ENCODE assay signal across 2 cellular contexts in the genomic region with DNA sequence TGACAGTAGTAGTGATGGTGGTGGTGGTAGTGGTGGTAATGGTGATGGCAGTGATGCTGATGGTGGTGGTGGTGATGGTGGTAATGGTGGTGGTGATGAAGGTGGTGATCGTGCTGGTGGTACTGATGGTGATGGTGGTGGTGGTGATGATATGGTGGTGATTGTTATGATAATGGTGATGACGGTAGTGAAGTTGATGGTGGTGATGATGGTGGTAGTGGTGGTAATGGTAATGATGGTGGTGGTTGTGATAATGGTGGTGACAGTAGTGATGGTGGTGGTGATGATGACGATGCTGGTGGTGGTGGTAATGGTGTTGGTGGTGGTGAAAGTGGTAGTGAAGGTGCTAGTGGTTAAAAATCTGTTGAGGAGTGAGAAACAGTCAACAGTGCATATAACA.
TF ChIP-seq lines count a peak whose summit lies in the region.

No MANE protein-coding gene starts in this region.

TF ChIP-seq in HepG2, 621 proteins besides CTCF, POLR2A, EP300 and RAD21:
- TF ChIP-seq, protein P1, sequence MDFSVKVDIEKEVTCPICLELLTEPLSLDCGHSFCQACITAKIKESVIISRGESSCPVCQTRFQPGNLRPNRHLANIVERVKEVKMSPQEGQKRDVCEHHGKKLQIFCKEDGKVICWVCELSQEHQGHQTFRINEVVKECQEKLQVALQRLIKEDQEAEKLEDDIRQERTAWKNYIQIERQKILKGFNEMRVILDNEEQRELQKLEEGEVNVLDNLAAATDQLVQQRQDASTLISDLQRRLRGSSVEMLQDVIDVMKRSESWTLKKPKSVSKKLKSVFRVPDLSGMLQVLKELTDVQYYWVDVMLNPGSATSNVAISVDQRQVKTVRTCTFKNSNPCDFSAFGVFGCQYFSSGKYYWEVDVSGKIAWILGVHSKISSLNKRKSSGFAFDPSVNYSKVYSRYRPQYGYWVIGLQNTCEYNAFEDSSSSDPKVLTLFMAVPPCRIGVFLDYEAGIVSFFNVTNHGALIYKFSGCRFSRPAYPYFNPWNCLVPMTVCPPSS (IDR thresholded peaks at IDR 0.05) = 0 out of 2 replicates have a peak, but pooled peaks have one; percentile 17
- peak; percentile 91 for TF ChIP-seq CREB1 (IDR thresholded peaks at IDR 0.05)
- no peak for TF ChIP-seq CREB1 (CRISPR knock-in tag; IDR thresholded peaks at IDR 0.05)
- TF ChIP-seq, protein P2, sequence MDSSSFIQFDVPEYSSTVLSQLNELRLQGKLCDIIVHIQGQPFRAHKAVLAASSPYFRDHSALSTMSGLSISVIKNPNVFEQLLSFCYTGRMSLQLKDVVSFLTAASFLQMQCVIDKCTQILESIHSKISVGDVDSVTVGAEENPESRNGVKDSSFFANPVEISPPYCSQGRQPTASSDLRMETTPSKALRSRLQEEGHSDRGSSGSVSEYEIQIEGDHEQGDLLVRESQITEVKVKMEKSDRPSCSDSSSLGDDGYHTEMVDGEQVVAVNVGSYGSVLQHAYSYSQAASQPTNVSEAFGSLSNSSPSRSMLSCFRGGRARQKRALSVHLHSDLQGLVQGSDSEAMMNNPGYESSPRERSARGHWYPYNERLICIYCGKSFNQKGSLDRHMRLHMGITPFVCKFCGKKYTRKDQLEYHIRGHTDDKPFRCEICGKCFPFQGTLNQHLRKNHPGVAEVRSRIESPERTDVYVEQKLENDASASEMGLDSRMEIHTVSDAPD (CRISPR knock-in tag; IDR thresholded peaks at IDR 0.05) = no peak

TF ChIP-seq in K562, 482 proteins besides CTCF, POLR2A, EP300 and RAD21:
- TF ChIP-seq, protein P3, sequence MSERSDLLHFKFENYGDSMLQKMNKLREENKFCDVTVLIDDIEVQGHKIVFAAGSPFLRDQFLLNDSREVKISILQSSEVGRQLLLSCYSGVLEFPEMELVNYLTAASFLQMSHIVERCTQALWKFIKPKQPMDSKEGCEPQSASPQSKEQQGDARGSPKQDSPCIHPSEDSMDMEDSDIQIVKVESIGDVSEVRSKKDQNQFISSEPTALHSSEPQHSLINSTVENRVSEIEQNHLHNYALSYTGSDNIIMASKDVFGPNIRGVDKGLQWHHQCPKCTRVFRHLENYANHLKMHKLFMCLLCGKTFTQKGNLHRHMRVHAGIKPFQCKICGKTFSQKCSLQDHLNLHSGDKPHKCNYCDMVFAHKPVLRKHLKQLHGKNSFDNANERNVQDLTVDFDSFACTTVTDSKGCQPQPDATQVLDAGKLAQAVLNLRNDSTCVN (CRISPR knock-in tag; IDR thresholded peaks at IDR 0.05) = 0 out of 2 replicates have a peak, but pooled peaks have one; percentile 35
- TF ChIP-seq SMARCE1 (IDR thresholded peaks at IDR 0.05) = no peak
- TF ChIP-seq DMBX1 (CRISPR knock-in tag; IDR thresholded peaks at IDR 0.05; ENCODE audit: borderline replicate concordance) = no peak
- TF ChIP-seq, protein P2 (CRISPR knock-in tag; IDR thresholded peaks at IDR 0.05) = no peak
- no peak for TF ChIP-seq TARDBP (IDR thresholded peaks at IDR 0.05)
- no peak for TF ChIP-seq TRIM24 (IDR thresholded peaks at IDR 0.05)
- TF ChIP-seq MEF2D (tag; conservative IDR thresholded peaks at IDR 0.05; ENCODE audit: low read depth) = no peak
- no peak for TF ChIP-seq PHB2 (IDR thresholded peaks at IDR 0.05; ENCODE audit: low read depth)
